Comparison of ENCODE assay signal across 1 cellular context in the genomic region with DNA sequence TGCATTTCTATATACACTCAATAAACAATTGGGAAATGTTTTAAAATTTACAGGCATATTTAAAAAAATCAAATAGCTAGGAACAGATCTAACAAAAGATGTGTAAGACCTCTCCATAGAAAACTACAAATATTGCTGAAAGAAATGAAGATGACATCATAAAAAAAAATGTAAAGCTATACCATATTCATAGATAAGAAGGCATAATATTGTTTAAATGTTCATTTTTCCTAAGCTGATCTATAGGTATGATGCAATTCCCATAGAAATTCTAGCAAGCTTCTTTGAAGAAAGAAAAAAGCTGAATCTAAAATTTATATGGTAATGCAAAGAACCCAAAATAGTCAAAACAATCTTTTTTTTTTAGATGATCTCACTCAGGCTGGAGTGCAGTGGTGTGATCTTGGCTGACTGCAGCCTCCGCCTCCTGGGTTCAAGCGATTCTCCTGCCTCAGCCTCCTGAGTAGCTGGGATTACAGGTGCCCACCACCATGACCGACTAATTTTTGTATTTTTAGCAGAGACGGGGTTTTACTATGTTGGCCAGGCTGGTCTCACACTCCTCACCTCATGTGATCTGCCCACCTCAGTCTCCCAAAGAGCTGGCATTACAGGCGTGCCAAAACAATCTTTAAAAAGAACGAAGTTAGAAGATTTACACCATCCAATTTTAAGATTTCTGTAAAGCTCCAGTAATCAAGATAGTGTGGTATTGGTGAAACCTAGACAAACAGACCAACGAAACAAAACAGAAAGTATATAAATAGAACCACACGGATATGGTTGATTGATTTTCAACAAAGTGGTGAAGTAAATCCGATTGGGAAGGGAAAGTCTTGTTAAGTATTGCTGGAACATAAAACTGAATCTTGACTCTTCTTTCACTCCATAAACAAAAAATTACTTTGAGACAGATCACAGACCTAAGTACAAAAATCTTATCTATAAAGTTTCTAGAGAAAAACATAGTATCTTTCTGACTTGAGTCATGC.
A peak's percentile ranks its signal among the peaks of the same experiment; 100 is the strongest.
TF ChIP-seq lines count a peak whose summit lies in the region.

No MANE protein-coding gene starts in this region.

TF ChIP-seq in HEK293, 187 proteins besides CTCF, POLR2A, EP300 and RAD21 (continued from another document):
- TF ChIP-seq, protein P1, sequence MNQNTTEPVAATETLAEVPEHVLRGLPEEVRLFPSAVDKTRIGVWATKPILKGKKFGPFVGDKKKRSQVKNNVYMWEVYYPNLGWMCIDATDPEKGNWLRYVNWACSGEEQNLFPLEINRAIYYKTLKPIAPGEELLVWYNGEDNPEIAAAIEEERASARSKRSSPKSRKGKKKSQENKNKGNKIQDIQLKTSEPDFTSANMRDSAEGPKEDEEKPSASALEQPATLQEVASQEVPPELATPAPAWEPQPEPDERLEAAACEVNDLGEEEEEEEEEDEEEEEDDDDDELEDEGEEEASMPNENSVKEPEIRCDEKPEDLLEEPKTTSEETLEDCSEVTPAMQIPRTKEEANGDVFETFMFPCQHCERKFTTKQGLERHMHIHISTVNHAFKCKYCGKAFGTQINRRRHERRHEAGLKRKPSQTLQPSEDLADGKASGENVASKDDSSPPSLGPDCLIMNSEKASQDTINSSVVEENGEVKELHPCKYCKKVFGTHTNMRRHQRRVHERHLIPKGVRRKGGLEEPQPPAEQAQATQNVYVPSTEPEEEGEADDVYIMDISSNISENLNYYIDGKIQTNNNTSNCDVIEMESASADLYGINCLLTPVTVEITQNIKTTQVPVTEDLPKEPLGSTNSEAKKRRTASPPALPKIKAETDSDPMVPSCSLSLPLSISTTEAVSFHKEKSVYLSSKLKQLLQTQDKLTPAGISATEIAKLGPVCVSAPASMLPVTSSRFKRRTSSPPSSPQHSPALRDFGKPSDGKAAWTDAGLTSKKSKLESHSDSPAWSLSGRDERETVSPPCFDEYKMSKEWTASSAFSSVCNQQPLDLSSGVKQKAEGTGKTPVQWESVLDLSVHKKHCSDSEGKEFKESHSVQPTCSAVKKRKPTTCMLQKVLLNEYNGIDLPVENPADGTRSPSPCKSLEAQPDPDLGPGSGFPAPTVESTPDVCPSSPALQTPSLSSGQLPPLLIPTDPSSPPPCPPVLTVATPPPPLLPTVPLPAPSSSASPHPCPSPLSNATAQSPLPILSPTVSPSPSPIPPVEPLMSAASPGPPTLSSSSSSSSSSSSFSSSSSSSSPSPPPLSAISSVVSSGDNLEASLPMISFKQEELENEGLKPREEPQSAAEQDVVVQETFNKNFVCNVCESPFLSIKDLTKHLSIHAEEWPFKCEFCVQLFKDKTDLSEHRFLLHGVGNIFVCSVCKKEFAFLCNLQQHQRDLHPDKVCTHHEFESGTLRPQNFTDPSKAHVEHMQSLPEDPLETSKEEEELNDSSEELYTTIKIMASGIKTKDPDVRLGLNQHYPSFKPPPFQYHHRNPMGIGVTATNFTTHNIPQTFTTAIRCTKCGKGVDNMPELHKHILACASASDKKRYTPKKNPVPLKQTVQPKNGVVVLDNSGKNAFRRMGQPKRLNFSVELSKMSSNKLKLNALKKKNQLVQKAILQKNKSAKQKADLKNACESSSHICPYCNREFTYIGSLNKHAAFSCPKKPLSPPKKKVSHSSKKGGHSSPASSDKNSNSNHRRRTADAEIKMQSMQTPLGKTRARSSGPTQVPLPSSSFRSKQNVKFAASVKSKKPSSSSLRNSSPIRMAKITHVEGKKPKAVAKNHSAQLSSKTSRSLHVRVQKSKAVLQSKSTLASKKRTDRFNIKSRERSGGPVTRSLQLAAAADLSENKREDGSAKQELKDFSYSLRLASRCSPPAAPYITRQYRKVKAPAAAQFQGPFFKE (tag by site-specific recombination; IDR thresholded peaks at IDR 0.05; ENCODE audit: borderline replicate concordance): no peak
- TF ChIP-seq SETDB1 (IDR thresholded peaks at IDR 0.05; ENCODE audit: insufficient read length, low read length): peak; percentile 56
